8 cellular contexts compared by ENCODE assay signal in genomic region chr2:157876066-157876770, GRCh38. TPM values are rescaled to one million over a fixed set of nuclear protein-coding genes. Genes with fewer than 3 reads are reported as not detected.
DNase-seq lines count a peak whose midpoint lies in the region; ATAC-seq, FAIRE-seq and TF ChIP-seq lines count a peak whose summit lies in the region.

ACVR1 (minus strand) TSS chr2:157876330; CDS start chr2:157799493, 76,837 bp downstream.

- H3K4me1 Mint-ChIP-seq in activated CD4-positive, alpha-beta T cell treated with anti-CD3 and anti-CD28 coated beads for 36 hours = peaks cover 55% of the 10 kb centered on the region
- peaks cover 48% of the 10 kb centered on the region for H3K4me1 Mint-ChIP-seq in chondrocyte (ENCODE audit: low read depth)

- peaks cover 12 to 24% of the 10 kb centered on the region in 2 donors for H3K4me1 ChIP-seq in kidney (ENCODE audit: control insufficient read depth in 1 of 2, insufficient read depth in 1 of 2, low read depth in 1 of 2, low read length in 2 of 2)

- peaks cover 19% of the 10 kb centered on the region for H3K36me3 Mint-ChIP-seq in activated CD4-positive, alpha-beta T cell treated with anti-CD3 and anti-CD28 coated beads for 36 hours (ENCODE audit: low read depth)
- H3K36me3 Mint-ChIP-seq in chondrocyte (ENCODE audit: low read depth) = no peaks in the 10 kb centered on the region

- peak within 1 kb of the TSS; percentile 89 to 90 for H3K4me3 ChIP-seq in kidney (ENCODE audit: low read length in 2 of 2)

- peak within 1 kb of the TSS; percentile 91 for H3K27ac Mint-ChIP-seq in activated CD4-positive, alpha-beta T cell treated with anti-CD3 and anti-CD28 coated beads for 36 hours
- H3K27ac Mint-ChIP-seq in chondrocyte (ENCODE audit: unreplicated experiment) = peak within 1 kb of the TSS; percentile 96

- POLR2A ChIA-PET in activated CD4-positive, alpha-beta T cell treated with anti-CD3 and anti-CD28 coated beads for 36 hours (lab: Charles Lee) = interaction anchor here (0.6 to 3.7 kb wide), 6 partner anchors 12 to 85 kb away, joined by 3 to 29 read pairs (median 5); no protein-coding TSS in a partner anchor

- DNase-seq in AG09319 (ENCODE audit: extremely low read depth, low read depth) (peak; percentile 94), NCI-H460 (ENCODE audit: extremely low read depth, low read depth) (peak; percentile 97), chondrocyte (ENCODE audit: low spot score) (peak; percentile 98), kidney (peak; percentile 98)
- DNase-seq in activated CD4-positive, alpha-beta T cell treated with anti-CD3 and anti-CD28 coated beads for 36 hours = peak; percentile 93
- peak; percentile 45 to 62 for DNase-seq in stimulated activated CD4-positive, alpha-beta T cell treated with anti-CD3 and anti-CD28 coated beads, Interleukin-15, amount 100 ng/mL, for 1 hour (ENCODE audit: low read depth in 1 of 2, low spot score in 1 of 2)

- peak within 1 kb of the TSS; percentile 44 to 88 for H3K9ac ChIP-seq in kidney (ENCODE audit: low read length in 2 of 2)

- peak within 1 kb of the TSS; percentile 89 for H3K4me3 Mint-ChIP-seq in activated CD4-positive, alpha-beta T cell treated with anti-CD3 and anti-CD28 coated beads for 36 hours
- H3K4me3 Mint-ChIP-seq in chondrocyte (ENCODE audit: unreplicated experiment) = peak within 1 kb of the TSS; percentile 95

- no peaks in the 10 kb centered on the region for H3K9me3 Mint-ChIP-seq in activated CD4-positive, alpha-beta T cell treated with anti-CD3 and anti-CD28 coated beads for 36 hours (ENCODE audit: low read depth)
- no peaks in the 10 kb centered on the region for H3K9me3 Mint-ChIP-seq in chondrocyte (ENCODE audit: low read depth)

- TF ChIP-seq CTCF in AG09319 (IDR thresholded peaks at IDR 0.05; ENCODE audit: low read depth, low read length) = peak; percentile 15
- TF ChIP-seq CTCF in chondrocyte (IDR thresholded peaks at IDR 0.05) = peak; percentile 65
- TF ChIP-seq CTCF in kidney (IDR thresholded peaks at IDR 0.05; ENCODE audit: borderline replicate concordance, extremely low read depth, insufficient read depth) = peak; percentile 13

- no peaks in the 10 kb centered on the region for H3K27me3 Mint-ChIP-seq in activated CD4-positive, alpha-beta T cell treated with anti-CD3 and anti-CD28 coated beads for 36 hours
- H3K27me3 Mint-ChIP-seq in chondrocyte (ENCODE audit: low read depth) = no peaks in the 10 kb centered on the region

- ATAC-seq in GM19023 (IDR thresholded peaks at IDR 0.05; ENCODE audit: unreplicated experiment) = peak; percentile 82
- peak; percentile 83 for ATAC-seq in HG03342 (IDR thresholded peaks at IDR 0.05; ENCODE audit: unreplicated experiment)
- ATAC-seq in activated CD4-positive, alpha-beta T cell treated with anti-CD3 and anti-CD28 coated beads for 36 hours = peak; percentile 90

- CTCF ChIA-PET in activated CD4-positive, alpha-beta T cell treated with anti-CD3 and anti-CD28 coated beads for 36 hours (lab: Charles Lee) = interaction anchor here (0.9 to 3.4 kb wide), 15 partner anchors 7 to 549 kb away, joined by 3 to 30 read pairs (median 5); no protein-coding TSS in a partner anchor

- FAIRE-seq in kidney (lab: Jason Lieb, UNC) = no peak

- H3K9me3 ChIP-seq in kidney (ENCODE audit: control insufficient read depth in 1 of 2, low read length in 2 of 2) = no peaks in the 10 kb centered on the region

- intact Hi-C loops in activated CD4-positive, alpha-beta T cell treated with anti-CD3 and anti-CD28 coated beads for 36 hours (cut with DNase I, micrococcal nuclease) = loop anchor here (1.0 to 10.0 kb wide), 10 partner anchors 11 to 581 kb away; partner anchors contain the start of genes CCDC148 (in 2 of the 2), PKP4 (in 2 of the 2) and ACVR1C (in 1 of the 2)
- intact Hi-C loops in kidney (cut with DNase I) = no loop called here

- H3K27ac ChIP-seq in kidney (ENCODE audit: low read depth in 2 of 2, low read length in 2 of 2) = peak within 1 kb of the TSS; percentile 87 to 94

- no peaks in the 10 kb centered on the region for H3K36me3 ChIP-seq in kidney (ENCODE audit: control insufficient read depth in 1 of 2, insufficient read depth in 2 of 2, low read length in 2 of 2)

RNA-seq across cellular contexts. Expression of gene ACVR1, which starts in this region (rescaled TPM):
- total RNA-seq in NCI-H460 (2014; rRNA removed; shearing (Covaris generic)) = 11.4 and 13.9 TPM in 2 replicates
- polyA plus RNA-seq in NCI-H460 (2014; cell fraction: nucleus; rRNA removed) = 4.0 and 9.8 TPM in 2 replicates
- total RNA-seq in activated CD4-positive, alpha-beta T cell treated with anti-CD3 and anti-CD28 coated beads for 36 hours = 10 to 100 TPM; 17.1 to 23.0 TPM
- total RNA-seq in chondrocyte = 53.1 to 81.7 TPM (median 76.9 TPM) in 3 replicates
- total RNA-seq in kidney = 38.3 TPM
- polyA plus RNA-seq in kidney (ENCODE audit: insufficient read depth, low read depth, low replicate concordance) = 16.3 TPM

Comparison
In these comparisons a context has a peak if more than half of its experiments do, and no peak if none do; other contexts are left out.
1. Peak in every context shown above with its lines: DNase-seq, ATAC-seq, H3K4me3 ChIP-seq and H3K27ac ChIP-seq.
2. CTCF ChIP-seq: peak in every context shown above with its lines; median percentile 65 in chondrocyte; 15 in AG09319; 13 in kidney.